28 cellular contexts compared by ENCODE assay signal in the genomic region with DNA sequence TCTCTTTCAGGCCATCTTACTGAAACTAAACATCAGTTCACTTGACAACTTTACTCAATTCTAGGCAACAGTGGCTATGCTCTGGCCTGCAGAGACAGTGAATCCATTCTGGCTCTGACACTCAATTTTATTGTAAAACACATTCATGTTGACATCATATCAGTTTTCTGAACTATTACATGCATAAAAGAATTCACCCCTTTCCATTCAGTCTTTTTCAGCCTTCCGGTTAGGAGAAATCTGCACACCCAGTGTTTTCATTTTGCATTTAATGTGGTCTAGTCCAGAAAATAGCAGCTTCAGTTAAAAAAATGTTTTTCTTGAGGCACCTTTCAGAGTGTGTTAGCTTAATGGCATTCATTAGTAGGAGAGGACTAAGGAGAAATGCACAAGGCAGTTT.
DNase-seq lines count a peak whose midpoint lies in the region; ATAC-seq and TF ChIP-seq lines count a peak whose summit lies in the region.
"Had no signal": no experiment of that assay in that cellular context is flagged by ENCODE, and none has a peak within 500 bp of the region (broad histone marks: within the 10 kb centered on the region; RNA-seq: fewer than 3 reads in every experiment).

No MANE protein-coding gene starts in this region.

- CTCF ChIA-PET in IMR-90 (lab: Yijun Ruan, JAX), result no interaction called here

- peaks cover 3% of the 10 kb centered on the region for H3K27me3 Mint-ChIP-seq in neural progenitor cell (ENCODE audit: insufficient read depth, low read depth)
- H3K27me3 Mint-ChIP-seq: effector memory CD8-positive, alpha-beta T cell had no signal

- H3K4me3 ChIP-seq in IMR-90 (ENCODE audit: insufficient read depth, low read depth, low read length) (no peak overlapping the region), coronary artery (peak overlapping the region; percentile 29), neural progenitor cell (no peak overlapping the region)
- H3K4me3 ChIP-seq: breast epithelium, colonic mucosa, esophagus muscularis mucosa, gastrocnemius medialis, left lung, prostate gland, SJCRH30, skin epidermis had no signal

- no peak for TF ChIP-seq RAD21 in IMR-90 (IDR thresholded peaks at IDR 0.05; ENCODE audit: low read length)

- no peak overlapping the region for H3K18ac ChIP-seq in IMR-90 (ENCODE audit: low read depth, low read length)

- H3K27ac Mint-ChIP-seq in neural progenitor cell, result no peak overlapping the region

- no peak overlapping the region for H3K9ac ChIP-seq in IMR-90 (ENCODE audit: low read depth, low read length)
- H3K9ac ChIP-seq in neural progenitor cell, result no peak overlapping the region

- intact Hi-C loops in IMR-90 (cut with micrococcal nuclease), result loop anchor here (5.0 kb wide), 2 partner anchors 40 to 85 kb away; no protein-coding TSS in a partner anchor

- peaks cover 37% of the 10 kb centered on the region for H3K4me1 Mint-ChIP-seq in neural progenitor cell

- TF ChIP-seq POLR2A in IMR-90 (IDR thresholded peaks at IDR 0.05; ENCODE audit: low read depth, low read length), result no peak
- no peak for TF ChIP-seq POLR2A in erythroblast (IDR thresholded peaks at IDR 0.05; ENCODE audit: low read length)

- H3K4ac ChIP-seq in IMR-90 (ENCODE audit: low read depth, low read length), result no peak overlapping the region

- dilution Hi-C loops in IMR-90 (cut with HindIII; ENCODE audit: low sequenced_read_pairs, unreplicated experiment), result no loop called here

- peaks cover 14% of the 10 kb centered on the region for H3F3A ChIP-seq in neural progenitor cell (ENCODE audit: low read depth)

- H3K27me3 ChIP-seq in IMR-90 (ENCODE audit: control insufficient read depth, insufficient read depth, low read length) (no peaks in the 10 kb centered on the region), neural progenitor cell (no peaks in the 10 kb centered on the region)
- H3K27me3 ChIP-seq: breast epithelium, colonic mucosa, esophagus muscularis mucosa, gastrocnemius medialis, left lung, SJCRH30 had no signal

- H4K5ac ChIP-seq in IMR-90 (ENCODE audit: low read depth, low read length), result no peak overlapping the region

- H2AK5ac ChIP-seq in IMR-90 (ENCODE audit: low read depth, low read length), result no peak overlapping the region

- H3K79me1 ChIP-seq in IMR-90 (ENCODE audit: low read depth in 1 of 2, low read length in 2 of 2), result peaks cover 31% of the 10 kb centered on the region in 2 experiments

- peaks cover 2% of the 10 kb centered on the region for H3K9me1 ChIP-seq in IMR-90 (ENCODE audit: insufficient read depth, low read length)

- peaks cover 97% of the 10 kb centered on the region for H3K79me2 ChIP-seq in neural progenitor cell (ENCODE audit: low read depth)

- no peak overlapping the region for H3K27ac ChIP-seq in IMR-90 (ENCODE audit: insufficient read depth, low read length)
- no peak overlapping the region for H3K27ac ChIP-seq in coronary artery
- H3K27ac ChIP-seq in neural progenitor cell, result peak overlapping the region; percentile 21
- H3K27ac ChIP-seq: breast epithelium, C4-2B, colonic mucosa, esophagus muscularis mucosa, gastrocnemius medialis, left lung, prostate gland, SJCRH30, skin epidermis had no signal

- no CpG with 5 or more reads among the region's 1 CpG for WGBS in IMR-90 (ENCODE audit: extremely low coverage in 2 of 2, insufficient read length in 1 of 2), 2 experiments

- no TSS peak for BruUV-seq in IMR-90 (replicated peaks; lab: Mats Ljungman, UMichigan)

- H3K56ac ChIP-seq in IMR-90 (ENCODE audit: extremely low read depth, insufficient read depth, low read length), result no peak overlapping the region

- no peak overlapping the region for H2BK20ac ChIP-seq in IMR-90 (ENCODE audit: low read depth, low read length)

- H2BK120ac ChIP-seq in IMR-90 (ENCODE audit: low read depth, low read length), result no peak overlapping the region

- H2BK15ac ChIP-seq in IMR-90 (ENCODE audit: low read depth, low read length), result no peak overlapping the region

- H3K23ac ChIP-seq in IMR-90 (ENCODE audit: low read depth, low read length), result no peak overlapping the region

- H3K36me3 Mint-ChIP-seq in neural progenitor cell, result peaks cover 6% of the 10 kb centered on the region

- no peaks in the 10 kb centered on the region for H3K36me3 ChIP-seq in IMR-90 (ENCODE audit: control insufficient read depth, insufficient read depth, low read length)
- H3K36me3 ChIP-seq in neural progenitor cell, result peaks cover 5% of the 10 kb centered on the region
- H3K36me3 ChIP-seq: breast epithelium, colonic mucosa, esophagus muscularis mucosa, gastrocnemius medialis, left lung, prostate gland had no signal

- POLR2A ChIA-PET in IMR-90 (lab: Charles Lee; ENCODE audit: unreplicated experiment), result no interaction called here

- H2AK9ac ChIP-seq in IMR-90 (replicated peaks; ENCODE audit: low read depth, low read length, poor library complexity), result no peak overlapping the region

- H4K20me1 ChIP-seq in IMR-90 (ENCODE audit: insufficient read depth, low read length), result no peaks in the 10 kb centered on the region; the same call in 1 of the 2 replicates
- peaks cover 81% of the 10 kb centered on the region for H4K20me1 ChIP-seq in neural progenitor cell (ENCODE audit: low read depth)

- in situ Hi-C loops in IMR-90 (cut with MboI; ENCODE audit: low sequenced_read_pairs), result no loop called here

- TF ChIP-seq CTCF in IMR-90 (conservative IDR thresholded peaks at IDR 0.05; ENCODE audit: low read depth, low read length) (no peak), coronary artery (IDR thresholded peaks at IDR 0.05) (no peak), neural progenitor cell (IDR thresholded peaks at IDR 0.05) (no peak)

- H4K91ac ChIP-seq in IMR-90 (ENCODE audit: insufficient read depth, low read depth, low read length), result no peak overlapping the region

- ATAC-seq in IMR-90 (ENCODE audit: low read depth) (no peak), GM18867 (IDR thresholded peaks at IDR 0.05; ENCODE audit: unreplicated experiment) (no peak), GM18502 (IDR thresholded peaks at IDR 0.05; ENCODE audit: poor library complexity, unreplicated experiment) (no peak)
- ATAC-seq: effector memory CD8-positive, alpha-beta T cell; gastrocnemius medialis; left lung; Panc1 had no signal

- no peak overlapping the region; the same call in 1 of the 2 replicates for H3K14ac ChIP-seq in IMR-90 (replicated peaks; ENCODE audit: low read depth, low read length)

- peak; percentile 59 for DNase-seq in DMS114 treated with DMSO at 0.1 percent for 48 hours (lab: John Stamatoyannopoulos, UW; ENCODE audit: unreplicated experiment)
- DNase-seq in IMR-90, result no peak
- DNase-seq in coronary artery (ENCODE audit: low spot score), result no peak
- DNase-seq in neural progenitor cell (ENCODE audit: low spot score), result no peak
- DNase-seq in erythroblast (lab: John Stamatoyannopoulos, UW), result no peak
- no peak for DNase-seq in NCI-H2227 treated with DMSO at 0.1 percent for 48 hours (lab: John Stamatoyannopoulos, UW)
- DNase-seq: activated CD4-positive, alpha-beta T cell treated with anti-CD3 and anti-CD28 coated beads for 4 hours; activated naive CD4-positive, alpha-beta T cell; activated T-cell treated with anti-CD3 and anti-CD28 coated beads, Interleukin-2, amount 50 U/mL, for 48 hours; amygdala; colonic mucosa; effector memory CD8-positive, alpha-beta T cell; gastrocnemius medialis; Kasumi-1; left lung; NCI-H1694; NCI-H524 treated with DMSO at 0.1 percent for 48 hours; SJCRH30; stimulated activated CD4-positive, alpha-beta T cell treated with anti-CD3 and anti-CD28 coated beads, Interleukin-1b, Interleukin-23, amount 100 ng/mL, for 48 hours had no signal

- no peak overlapping the region; a peak in 1 of 4 replicates for H4K8ac ChIP-seq in IMR-90 (ENCODE audit: low read depth in 2 of 2, low read length in 2 of 2)

- H3K4me2 ChIP-seq in IMR-90 (ENCODE audit: low read depth, low read length), result peak overlapping the region; percentile 55; the same call in 1 of the 2 replicates
- H3K4me2 ChIP-seq in neural progenitor cell, result peak overlapping the region; percentile 24

- H3K9me3 ChIP-seq in IMR-90 (ENCODE audit: control insufficient read depth, insufficient read depth, low read length) (no peaks in the 10 kb centered on the region), neural progenitor cell (ENCODE audit: low read depth) (no peaks in the 10 kb centered on the region)
- H3K9me3 ChIP-seq: breast epithelium, colonic mucosa, esophagus muscularis mucosa, gastrocnemius medialis, left lung, prostate gland had no signal

- no peak overlapping the region for H2BK5ac ChIP-seq in IMR-90 (ENCODE audit: low read depth, low read length, poor library complexity, severe bottlenecking)

- peaks cover 3% of the 10 kb centered on the region for H3K9me3 Mint-ChIP-seq in neural progenitor cell
- H3K9me3 Mint-ChIP-seq: effector memory CD8-positive, alpha-beta T cell; neural crest cell had no signal

- H3K4me1 ChIP-seq in IMR-90 (ENCODE audit: control insufficient read depth, insufficient read depth, low read length) (no peaks in the 10 kb centered on the region), neural progenitor cell (peaks cover 48% of the 10 kb centered on the region)
- H3K4me1 ChIP-seq: breast epithelium, colonic mucosa, gastrocnemius medialis, prostate gland, SJCRH30 had no signal

- no peak overlapping the region for H3K4me3 Mint-ChIP-seq in neural progenitor cell
- H3K4me3 Mint-ChIP-seq: effector memory CD8-positive, alpha-beta T cell; neural crest cell had no signal

- no peak overlapping the region for H2AFZ ChIP-seq in IMR-90 (replicated peaks; ENCODE audit: low read length, poor library complexity)
- no peak overlapping the region for H2AFZ ChIP-seq in neural progenitor cell (replicated peaks)

TF ChIP-seq in IMR-90, 13 proteins besides CTCF, POLR2A, EP300 and RAD21:
- TF ChIP-seq BHLHE40 (IDR thresholded peaks at IDR 0.05; ENCODE audit: low read depth, low read length) (no peak), FOS (IDR thresholded peaks at IDR 0.05; ENCODE audit: low read depth, low read length) (no peak), RFX5 (IDR thresholded peaks at IDR 0.05; ENCODE audit: low read depth, low read length) (no peak), SMC3 (IDR thresholded peaks at IDR 0.05; ENCODE audit: low read depth, low read length) (no peak), ELK1 (IDR thresholded peaks at IDR 0.05; ENCODE audit: borderline replicate concordance, low read depth, low read length) (no peak), MXI1 (IDR thresholded peaks at IDR 0.05; ENCODE audit: borderline replicate concordance, low read depth, low read length) (no peak), MAZ (IDR thresholded peaks at IDR 0.05; ENCODE audit: borderline replicate concordance, low read depth, low read length) (no peak)
TF ChIP-seq in IMR-90: peak in this region for 0.
